ENCODE assay signal across 1 cellular context in the genomic region with DNA sequence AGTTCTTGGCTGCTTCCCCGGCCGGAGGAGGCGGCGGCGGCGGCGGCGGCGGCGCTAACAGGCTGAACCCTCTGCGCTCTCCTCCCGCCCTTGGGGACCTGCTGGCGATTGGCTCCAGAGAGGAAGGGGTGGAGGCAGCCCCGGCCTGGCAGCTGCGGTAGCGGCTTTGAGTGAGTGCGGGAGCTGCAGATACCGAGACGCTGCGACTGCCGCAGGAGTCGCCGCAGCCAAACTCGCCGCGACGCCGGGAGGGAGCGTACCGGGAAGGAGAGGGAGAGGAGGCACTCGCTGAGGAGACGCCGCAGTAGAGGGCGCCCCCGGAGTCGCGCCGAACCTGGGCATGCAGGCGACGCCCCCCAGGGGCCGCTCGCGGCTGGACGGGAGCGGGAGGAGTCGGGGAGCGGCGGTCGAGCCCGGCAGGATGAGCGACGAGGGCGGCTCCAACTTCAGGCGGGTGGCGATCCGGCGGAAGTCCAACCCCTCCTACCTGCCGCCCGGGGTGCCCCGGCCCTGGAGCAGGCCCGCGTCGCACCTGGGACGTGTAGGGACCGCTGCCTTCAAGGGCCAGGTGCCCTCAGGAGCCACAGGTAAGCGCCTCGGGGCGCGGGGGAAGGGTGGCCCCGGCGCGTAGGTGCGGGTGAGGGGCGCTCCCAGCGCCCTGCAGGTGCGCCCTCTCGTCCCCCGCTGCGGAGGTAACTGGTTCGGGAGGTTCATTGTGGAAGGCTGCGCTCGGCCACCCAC.
TF ChIP-seq lines count a peak whose summit lies in the region.

A gene (plus strand): TSS at position 186 of the 741 bp plus-strand sequence.

TF ChIP-seq in HepG2, 621 proteins besides CTCF, POLR2A, EP300 and RAD21 (continued from another document):
- peak; percentile 24; the same call in 1 of the 2 replicates for TF ChIP-seq ZFY (CRISPR knock-in tag; IDR thresholded peaks at IDR 0.05)
- peak; percentile 79 for TF ChIP-seq KMT2B (CRISPR knock-in tag; IDR thresholded peaks at IDR 0.05)
- TF ChIP-seq, protein P1, sequence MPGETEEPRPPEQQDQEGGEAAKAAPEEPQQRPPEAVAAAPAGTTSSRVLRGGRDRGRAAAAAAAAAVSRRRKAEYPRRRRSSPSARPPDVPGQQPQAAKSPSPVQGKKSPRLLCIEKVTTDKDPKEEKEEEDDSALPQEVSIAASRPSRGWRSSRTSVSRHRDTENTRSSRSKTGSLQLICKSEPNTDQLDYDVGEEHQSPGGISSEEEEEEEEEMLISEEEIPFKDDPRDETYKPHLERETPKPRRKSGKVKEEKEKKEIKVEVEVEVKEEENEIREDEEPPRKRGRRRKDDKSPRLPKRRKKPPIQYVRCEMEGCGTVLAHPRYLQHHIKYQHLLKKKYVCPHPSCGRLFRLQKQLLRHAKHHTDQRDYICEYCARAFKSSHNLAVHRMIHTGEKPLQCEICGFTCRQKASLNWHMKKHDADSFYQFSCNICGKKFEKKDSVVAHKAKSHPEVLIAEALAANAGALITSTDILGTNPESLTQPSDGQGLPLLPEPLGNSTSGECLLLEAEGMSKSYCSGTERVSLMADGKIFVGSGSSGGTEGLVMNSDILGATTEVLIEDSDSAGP (CRISPR knock-in tag; IDR thresholded peaks at IDR 0.05; ENCODE audit: borderline replicate concordance): peak; percentile 87; the same call in 1 of the 2 replicates
- TF ChIP-seq ZNF768 (CRISPR knock-in tag; IDR thresholded peaks at IDR 0.05): peak; percentile 21; the same call in 1 of the 2 replicates
- 0 out of 2 replicates have a peak, but pooled peaks have one; percentile 38 for TF ChIP-seq GZF1 (CRISPR knock-in tag; IDR thresholded peaks at IDR 0.05)
- TF ChIP-seq BRD4 (CRISPR knock-in tag; IDR thresholded peaks at IDR 0.05): 0 out of 2 replicates have a peak, but pooled peaks have one; percentile 45
- no peak for TF ChIP-seq TCF12 (IDR thresholded peaks at IDR 0.05)
- TF ChIP-seq TCF12 (CRISPR knock-in tag; IDR thresholded peaks at IDR 0.05): no peak; the same call in 1 of the 2 replicates
- TF ChIP-seq ZFP82 (CRISPR knock-in tag; IDR thresholded peaks at IDR 0.05; ENCODE audit: borderline replicate concordance): 0 out of 2 replicates have a peak, but pooled peaks have one; percentile 37
- no peak; the same call in 1 of the 2 replicates for TF ChIP-seq FOSL2 (CRISPR knock-in tag; IDR thresholded peaks at IDR 0.05)
- TF ChIP-seq ZSCAN12 (CRISPR knock-in tag; IDR thresholded peaks at IDR 0.05): 0 out of 2 replicates have a peak, but pooled peaks have one; percentile 31
- TF ChIP-seq, protein P2, sequence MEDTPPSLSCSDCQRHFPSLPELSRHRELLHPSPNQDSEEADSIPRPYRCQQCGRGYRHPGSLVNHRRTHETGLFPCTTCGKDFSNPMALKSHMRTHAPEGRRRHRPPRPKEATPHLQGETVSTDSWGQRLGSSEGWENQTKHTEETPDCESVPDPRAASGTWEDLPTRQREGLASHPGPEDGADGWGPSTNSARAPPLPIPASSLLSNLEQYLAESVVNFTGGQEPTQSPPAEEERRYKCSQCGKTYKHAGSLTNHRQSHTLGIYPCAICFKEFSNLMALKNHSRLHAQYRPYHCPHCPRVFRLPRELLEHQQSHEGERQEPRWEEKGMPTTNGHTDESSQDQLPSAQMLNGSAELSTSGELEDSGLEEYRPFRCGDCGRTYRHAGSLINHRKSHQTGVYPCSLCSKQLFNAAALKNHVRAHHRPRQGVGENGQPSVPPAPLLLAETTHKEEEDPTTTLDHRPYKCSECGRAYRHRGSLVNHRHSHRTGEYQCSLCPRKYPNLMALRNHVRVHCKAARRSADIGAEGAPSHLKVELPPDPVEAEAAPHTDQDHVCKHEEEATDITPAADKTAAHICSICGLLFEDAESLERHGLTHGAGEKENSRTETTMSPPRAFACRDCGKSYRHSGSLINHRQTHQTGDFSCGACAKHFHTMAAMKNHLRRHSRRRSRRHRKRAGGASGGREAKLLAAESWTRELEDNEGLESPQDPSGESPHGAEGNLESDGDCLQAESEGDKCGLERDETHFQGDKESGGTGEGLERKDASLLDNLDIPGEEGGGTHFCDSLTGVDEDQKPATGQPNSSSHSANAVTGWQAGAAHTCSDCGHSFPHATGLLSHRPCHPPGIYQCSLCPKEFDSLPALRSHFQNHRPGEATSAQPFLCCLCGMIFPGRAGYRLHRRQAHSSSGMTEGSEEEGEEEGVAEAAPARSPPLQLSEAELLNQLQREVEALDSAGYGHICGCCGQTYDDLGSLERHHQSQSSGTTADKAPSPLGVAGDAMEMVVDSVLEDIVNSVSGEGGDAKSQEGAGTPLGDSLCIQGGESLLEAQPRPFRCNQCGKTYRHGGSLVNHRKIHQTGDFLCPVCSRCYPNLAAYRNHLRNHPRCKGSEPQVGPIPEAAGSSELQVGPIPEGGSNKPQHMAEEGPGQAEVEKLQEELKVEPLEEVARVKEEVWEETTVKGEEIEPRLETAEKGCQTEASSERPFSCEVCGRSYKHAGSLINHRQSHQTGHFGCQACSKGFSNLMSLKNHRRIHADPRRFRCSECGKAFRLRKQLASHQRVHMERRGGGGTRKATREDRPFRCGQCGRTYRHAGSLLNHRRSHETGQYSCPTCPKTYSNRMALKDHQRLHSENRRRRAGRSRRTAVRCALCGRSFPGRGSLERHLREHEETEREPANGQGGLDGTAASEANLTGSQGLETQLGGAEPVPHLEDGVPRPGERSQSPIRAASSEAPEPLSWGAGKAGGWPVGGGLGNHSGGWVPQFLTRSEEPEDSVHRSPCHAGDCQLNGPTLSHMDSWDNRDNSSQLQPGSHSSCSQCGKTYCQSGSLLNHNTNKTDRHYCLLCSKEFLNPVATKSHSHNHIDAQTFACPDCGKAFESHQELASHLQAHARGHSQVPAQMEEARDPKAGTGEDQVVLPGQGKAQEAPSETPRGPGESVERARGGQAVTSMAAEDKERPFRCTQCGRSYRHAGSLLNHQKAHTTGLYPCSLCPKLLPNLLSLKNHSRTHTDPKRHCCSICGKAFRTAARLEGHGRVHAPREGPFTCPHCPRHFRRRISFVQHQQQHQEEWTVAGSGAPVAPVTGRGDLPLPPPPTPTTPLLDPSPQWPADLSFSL (CRISPR knock-in tag; IDR thresholded peaks at IDR 0.05): no peak
- 0 out of 2 replicates have a peak, but pooled peaks have one; percentile 26 for TF ChIP-seq ZNF589 (CRISPR knock-in tag; conservative IDR thresholded peaks at IDR 0.05)
- no peak for TF ChIP-seq RFXANK (CRISPR knock-in tag; IDR thresholded peaks at IDR 0.05)
- peak; percentile 69 for TF ChIP-seq HDAC1 (CRISPR knock-in tag; IDR thresholded peaks at IDR 0.05)
- TF ChIP-seq, protein P3, sequence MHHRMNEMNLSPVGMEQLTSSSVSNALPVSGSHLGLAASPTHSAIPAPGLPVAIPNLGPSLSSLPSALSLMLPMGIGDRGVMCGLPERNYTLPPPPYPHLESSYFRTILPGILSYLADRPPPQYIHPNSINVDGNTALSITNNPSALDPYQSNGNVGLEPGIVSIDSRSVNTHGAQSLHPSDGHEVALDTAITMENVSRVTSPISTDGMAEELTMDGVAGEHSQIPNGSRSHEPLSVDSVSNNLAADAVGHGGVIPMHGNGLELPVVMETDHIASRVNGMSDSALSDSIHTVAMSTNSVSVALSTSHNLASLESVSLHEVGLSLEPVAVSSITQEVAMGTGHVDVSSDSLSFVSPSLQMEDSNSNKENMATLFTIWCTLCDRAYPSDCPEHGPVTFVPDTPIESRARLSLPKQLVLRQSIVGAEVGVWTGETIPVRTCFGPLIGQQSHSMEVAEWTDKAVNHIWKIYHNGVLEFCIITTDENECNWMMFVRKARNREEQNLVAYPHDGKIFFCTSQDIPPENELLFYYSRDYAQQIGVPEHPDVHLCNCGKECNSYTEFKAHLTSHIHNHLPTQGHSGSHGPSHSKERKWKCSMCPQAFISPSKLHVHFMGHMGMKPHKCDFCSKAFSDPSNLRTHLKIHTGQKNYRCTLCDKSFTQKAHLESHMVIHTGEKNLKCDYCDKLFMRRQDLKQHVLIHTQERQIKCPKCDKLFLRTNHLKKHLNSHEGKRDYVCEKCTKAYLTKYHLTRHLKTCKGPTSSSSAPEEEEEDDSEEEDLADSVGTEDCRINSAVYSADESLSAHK (CRISPR knock-in tag; IDR thresholded peaks at IDR 0.05; ENCODE audit: borderline replicate concordance): no peak
- TF ChIP-seq ZNF331 (CRISPR knock-in tag; IDR thresholded peaks at IDR 0.05): peak; percentile 69; the same call in 1 of the 2 replicates
- 0 out of 2 replicates have a peak, but pooled peaks have one; percentile 72 for TF ChIP-seq HES4 (CRISPR knock-in tag; IDR thresholded peaks at IDR 0.05; ENCODE audit: borderline replicate concordance)
- TF ChIP-seq, protein P4, sequence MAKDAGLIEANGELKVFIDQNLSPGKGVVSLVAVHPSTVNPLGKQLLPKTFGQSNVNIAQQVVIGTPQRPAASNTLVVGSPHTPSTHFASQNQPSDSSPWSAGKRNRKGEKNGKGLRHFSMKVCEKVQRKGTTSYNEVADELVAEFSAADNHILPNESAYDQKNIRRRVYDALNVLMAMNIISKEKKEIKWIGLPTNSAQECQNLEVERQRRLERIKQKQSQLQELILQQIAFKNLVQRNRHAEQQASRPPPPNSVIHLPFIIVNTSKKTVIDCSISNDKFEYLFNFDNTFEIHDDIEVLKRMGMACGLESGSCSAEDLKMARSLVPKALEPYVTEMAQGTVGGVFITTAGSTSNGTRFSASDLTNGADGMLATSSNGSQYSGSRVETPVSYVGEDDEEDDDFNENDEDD (CRISPR knock-in tag; IDR thresholded peaks at IDR 0.05; ENCODE audit: borderline replicate concordance): peak; percentile 62; the same call in 1 of the 2 replicates
- TF ChIP-seq, protein P5, sequence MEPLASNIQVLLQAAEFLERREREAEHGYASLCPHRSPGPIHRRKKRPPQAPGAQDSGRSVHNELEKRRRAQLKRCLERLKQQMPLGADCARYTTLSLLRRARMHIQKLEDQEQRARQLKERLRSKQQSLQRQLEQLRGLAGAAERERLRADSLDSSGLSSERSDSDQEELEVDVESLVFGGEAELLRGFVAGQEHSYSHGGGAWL (CRISPR knock-in tag; IDR thresholded peaks at IDR 0.05): peak; percentile 32; the same call in 1 of the 2 replicates
- TF ChIP-seq, protein P6, sequence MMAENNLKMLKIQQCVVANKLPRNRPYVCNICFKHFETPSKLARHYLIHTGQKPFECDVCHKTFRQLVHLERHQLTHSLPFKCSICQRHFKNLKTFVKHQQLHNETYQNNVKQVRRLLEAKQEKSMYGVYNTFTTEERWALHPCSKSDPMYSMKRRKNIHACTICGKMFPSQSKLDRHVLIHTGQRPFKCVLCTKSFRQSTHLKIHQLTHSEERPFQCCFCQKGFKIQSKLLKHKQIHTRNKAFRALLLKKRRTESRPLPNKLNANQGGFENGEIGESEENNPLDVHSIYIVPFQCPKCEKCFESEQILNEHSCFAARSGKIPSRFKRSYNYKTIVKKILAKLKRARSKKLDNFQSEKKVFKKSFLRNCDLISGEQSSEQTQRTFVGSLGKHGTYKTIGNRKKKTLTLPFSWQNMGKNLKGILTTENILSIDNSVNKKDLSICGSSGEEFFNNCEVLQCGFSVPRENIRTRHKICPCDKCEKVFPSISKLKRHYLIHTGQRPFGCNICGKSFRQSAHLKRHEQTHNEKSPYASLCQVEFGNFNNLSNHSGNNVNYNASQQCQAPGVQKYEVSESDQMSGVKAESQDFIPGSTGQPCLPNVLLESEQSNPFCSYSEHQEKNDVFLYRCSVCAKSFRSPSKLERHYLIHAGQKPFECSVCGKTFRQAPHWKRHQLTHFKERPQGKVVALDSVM (CRISPR knock-in tag; IDR thresholded peaks at IDR 0.05): 0 out of 2 replicates have a peak, but pooled peaks have one; percentile 36
- TF ChIP-seq ZNF343 (CRISPR knock-in tag; IDR thresholded peaks at IDR 0.05): peak; percentile 81; the same call in 1 of the 2 replicates
- TF ChIP-seq, protein P7, sequence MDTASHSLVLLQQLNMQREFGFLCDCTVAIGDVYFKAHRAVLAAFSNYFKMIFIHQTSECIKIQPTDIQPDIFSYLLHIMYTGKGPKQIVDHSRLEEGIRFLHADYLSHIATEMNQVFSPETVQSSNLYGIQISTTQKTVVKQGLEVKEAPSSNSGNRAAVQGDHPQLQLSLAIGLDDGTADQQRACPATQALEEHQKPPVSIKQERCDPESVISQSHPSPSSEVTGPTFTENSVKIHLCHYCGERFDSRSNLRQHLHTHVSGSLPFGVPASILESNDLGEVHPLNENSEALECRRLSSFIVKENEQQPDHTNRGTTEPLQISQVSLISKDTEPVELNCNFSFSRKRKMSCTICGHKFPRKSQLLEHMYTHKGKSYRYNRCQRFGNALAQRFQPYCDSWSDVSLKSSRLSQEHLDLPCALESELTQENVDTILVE (CRISPR knock-in tag; IDR thresholded peaks at IDR 0.05): peak; percentile 58; the same call in 1 of the 2 replicates
- TF ChIP-seq, protein P8, sequence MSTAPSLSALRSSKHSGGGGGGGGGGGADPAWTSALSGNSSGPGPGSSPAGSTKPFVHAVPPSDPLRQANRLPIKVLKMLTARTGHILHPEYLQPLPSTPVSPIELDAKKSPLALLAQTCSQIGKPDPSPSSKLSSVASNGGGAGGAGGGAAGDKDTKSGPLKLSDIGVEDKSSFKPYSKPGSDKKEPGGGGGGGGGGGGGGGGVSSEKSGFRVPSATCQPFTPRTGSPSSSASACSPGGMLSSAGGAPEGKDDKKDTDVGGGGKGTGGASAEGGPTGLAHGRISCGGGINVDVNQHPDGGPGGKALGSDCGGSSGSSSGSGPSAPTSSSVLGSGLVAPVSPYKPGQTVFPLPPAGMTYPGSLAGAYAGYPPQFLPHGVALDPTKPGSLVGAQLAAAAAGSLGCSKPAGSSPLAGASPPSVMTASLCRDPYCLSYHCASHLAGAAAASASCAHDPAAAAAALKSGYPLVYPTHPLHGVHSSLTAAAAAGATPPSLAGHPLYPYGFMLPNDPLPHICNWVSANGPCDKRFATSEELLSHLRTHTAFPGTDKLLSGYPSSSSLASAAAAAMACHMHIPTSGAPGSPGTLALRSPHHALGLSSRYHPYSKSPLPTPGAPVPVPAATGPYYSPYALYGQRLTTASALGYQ (CRISPR knock-in tag; IDR thresholded peaks at IDR 0.05): peak; percentile 59; the same call in 1 of the 2 replicates
- peak; percentile 86 for TF ChIP-seq ZNF564 (CRISPR knock-in tag; IDR thresholded peaks at IDR 0.05)
- peak; percentile 40; the same call in 1 of the 2 replicates for TF ChIP-seq ZMYM2 (CRISPR knock-in tag; IDR thresholded peaks at IDR 0.05)
- 0 out of 2 replicates have a peak, but pooled peaks have one; percentile 49 for TF ChIP-seq ZNF776 (CRISPR knock-in tag; IDR thresholded peaks at IDR 0.05)
- TF ChIP-seq ZFP90 (CRISPR knock-in tag; IDR thresholded peaks at IDR 0.05; ENCODE audit: borderline replicate concordance): peak; percentile 83; the same call in 1 of the 2 replicates
- TF ChIP-seq ZNF296 (CRISPR knock-in tag; conservative IDR thresholded peaks at IDR 0.05): no peak
TF ChIP-seq in HepG2: peak in this region for 184.
